Comparison of ENCODE assay signal across 8 cellular contexts in genomic region chr1:32539584-32540571, GRCh38. TPM values are rescaled to one million over a fixed set of nuclear protein-coding genes. Genes with fewer than 3 reads are reported as not detected.
A peak's percentile ranks its signal among the peaks of the same experiment; 100 is the strongest.
DNase-seq lines count a peak whose midpoint lies in the region; ATAC-seq and TF ChIP-seq lines count a peak whose summit lies in the region.

No MANE protein-coding gene starts in this region.

- no peak for TF ChIP-seq POLR2A in transverse colon (IDR thresholded peaks at IDR 0.05)

- peaks cover 54% of the 10 kb centered on the region for H3K27me3 Mint-ChIP-seq in activated CD4-positive, alpha-beta memory T cell treated with anti-CD3 and anti-CD28 coated beads for 36 hours

- POLR2A ChIA-PET in activated CD4-positive, alpha-beta memory T cell treated with anti-CD3 and anti-CD28 coated beads for 36 hours (lab: Charles Lee), result no interaction called here

- WGBS in transverse colon (ENCODE audit: low coverage in 1 of 2), 2 donors, result 13 to 40% methylated on average over 7 to 27 of the region's 102 CpGs

- H3K4me3 ChIP-seq in MG63 (peak overlapping the region; percentile 68), mucosa of descending colon (peak overlapping the region; percentile 35), transverse colon (peak overlapping the region; percentile 48 to 71 (median 62))

- CTCF ChIA-PET in activated CD4-positive, alpha-beta memory T cell treated with anti-CD3 and anti-CD28 coated beads for 36 hours (lab: Charles Lee), result interaction anchor here (0.6 to 0.7 kb wide), 2 partner anchors 19 to 168 kb away, joined by 3 to 4 read pairs; no protein-coding TSS in a partner anchor

- no peaks in the 10 kb centered on the region for H3K27me3 ChIP-seq in MG63
- H3K27me3 ChIP-seq in transverse colon, result no peaks in the 10 kb centered on the region

- H3K4me3 Mint-ChIP-seq in activated CD4-positive, alpha-beta memory T cell treated with anti-CD3 and anti-CD28 coated beads for 36 hours, result peak overlapping the region; percentile 76

- peak; percentile 62 for ATAC-seq in esophagus mucosa
- peak; percentile 77 for ATAC-seq in mucosa of descending colon
- no peak for ATAC-seq in GM18868 (IDR thresholded peaks at IDR 0.05; ENCODE audit: unreplicated experiment)

- peak; percentile 48 for DNase-seq in NCI-H510A treated with DMSO at 0.1 percent for 48 hours (lab: John Stamatoyannopoulos, UW)
- DNase-seq in NCI-H510A (lab: John Stamatoyannopoulos, UW), result no peak
- DNase-seq in MG63, result peak; percentile 48
- DNase-seq in activated CD4-positive, alpha-beta memory T cell treated with anti-CD3 and anti-CD28 coated beads for 36 hours, result no peak
- peak; percentile 42 to 67 (median 50) for DNase-seq in mucosa of descending colon
- peak; percentile 44 for DNase-seq in transverse colon

- in situ Hi-C loops in transverse colon (cut with MboI; ENCODE audit: low pct_ligation_motif_present in 1 of 4, low pct_unique_long_range_greater_than_20kb in 1 of 4, low sequenced_read_pairs in 3 of 4), result no loop called here

- TF ChIP-seq EP300 in transverse colon (IDR thresholded peaks at IDR 0.05; ENCODE audit: low read depth), result no peak

- no peaks in the 10 kb centered on the region for H3K36me3 Mint-ChIP-seq in activated CD4-positive, alpha-beta memory T cell treated with anti-CD3 and anti-CD28 coated beads for 36 hours

- TF ChIP-seq CTCF in mucosa of descending colon (IDR thresholded peaks at IDR 0.05), result no peak
- TF ChIP-seq CTCF in transverse colon (IDR thresholded peaks at IDR 0.05), result no peak

- no peak overlapping the region for H3K27ac Mint-ChIP-seq in activated CD4-positive, alpha-beta memory T cell treated with anti-CD3 and anti-CD28 coated beads for 36 hours

- peaks cover 7% of the 10 kb centered on the region for H3K4me1 ChIP-seq in mucosa of descending colon (ENCODE audit: low read depth)
- peaks cover 0 to 20% (median 9%) of the 10 kb centered on the region in 4 donors for H3K4me1 ChIP-seq in transverse colon

- H3K9me3 ChIP-seq in MG63, result no peaks in the 10 kb centered on the region
- no peaks in the 10 kb centered on the region for H3K9me3 ChIP-seq in mucosa of descending colon
- H3K9me3 ChIP-seq in transverse colon, result no peaks in the 10 kb centered on the region

- H3K36me3 ChIP-seq in MG63, result peaks cover 2% of the 10 kb centered on the region
- no peaks in the 10 kb centered on the region for H3K36me3 ChIP-seq in mucosa of descending colon (ENCODE audit: low read depth)
- no peaks in the 10 kb centered on the region for H3K36me3 ChIP-seq in transverse colon

- no peaks in the 10 kb centered on the region for H3K9me3 Mint-ChIP-seq in activated CD4-positive, alpha-beta memory T cell treated with anti-CD3 and anti-CD28 coated beads for 36 hours

- H3K27ac ChIP-seq in transverse colon, result peak overlapping the region; percentile 82 to 90 (median 86)

- H3K4me1 Mint-ChIP-seq in activated CD4-positive, alpha-beta memory T cell treated with anti-CD3 and anti-CD28 coated beads for 36 hours (ENCODE audit: low read depth), result peaks cover 8% of the 10 kb centered on the region

- intact Hi-C loops in activated CD4-positive, alpha-beta memory T cell treated with anti-CD3 and anti-CD28 coated beads for 36 hours (cut with micrococcal nuclease), result no loop called here
- intact Hi-C loops in mucosa of descending colon (cut with DNase I, micrococcal nuclease), result no loop called here
- intact Hi-C loops in transverse colon (cut with DNase I; ENCODE audit: low total_unique reads), result no loop called here

RNA-seq across cellular contexts. Expression of gene ZBTB8A, which starts 0.7 kb away (rescaled TPM):
- total RNA-seq in MG63 (2014; rRNA removed; shearing (Covaris generic); ENCODE audit: low replicate concordance), result 2.6 and 3.2 TPM in 2 replicates
- under 1 TPM; 0.27 to 0.33 TPM for total RNA-seq in activated CD4-positive, alpha-beta memory T cell treated with anti-CD3 and anti-CD28 coated beads for 36 hours
- total RNA-seq in esophagus mucosa (3.1 TPM), mucosa of descending colon (1 to 10 TPM; 4.9 to 7.9 (median 5.1) TPM), transverse colon (10 to 100 TPM in 1 of 4 donors, 1 to 10 TPM in 3; 2.2 to 21.1 (median 6.6) TPM)

Comparison
In these comparisons a context has a peak if more than half of its experiments do, and no peak if none do; other contexts are left out.
1. DNase-seq: peak in NCI-H510A treated with DMSO at 0.1 percent for 48 hours (single experiment), MG63 (single experiment), mucosa of descending colon (3 of 3) and transverse colon (single experiment); none in NCI-H510A (single experiment) and activated CD4-positive, alpha-beta memory T cell treated with anti-CD3 and anti-CD28 coated beads for 36 hours (single experiment).
2. Peak in every context shown above with its lines, with median percentiles within 50 percentile points of each other: H3K4me3 ChIP-seq.